8 cellular contexts compared by ENCODE assay signal in the genomic region with DNA sequence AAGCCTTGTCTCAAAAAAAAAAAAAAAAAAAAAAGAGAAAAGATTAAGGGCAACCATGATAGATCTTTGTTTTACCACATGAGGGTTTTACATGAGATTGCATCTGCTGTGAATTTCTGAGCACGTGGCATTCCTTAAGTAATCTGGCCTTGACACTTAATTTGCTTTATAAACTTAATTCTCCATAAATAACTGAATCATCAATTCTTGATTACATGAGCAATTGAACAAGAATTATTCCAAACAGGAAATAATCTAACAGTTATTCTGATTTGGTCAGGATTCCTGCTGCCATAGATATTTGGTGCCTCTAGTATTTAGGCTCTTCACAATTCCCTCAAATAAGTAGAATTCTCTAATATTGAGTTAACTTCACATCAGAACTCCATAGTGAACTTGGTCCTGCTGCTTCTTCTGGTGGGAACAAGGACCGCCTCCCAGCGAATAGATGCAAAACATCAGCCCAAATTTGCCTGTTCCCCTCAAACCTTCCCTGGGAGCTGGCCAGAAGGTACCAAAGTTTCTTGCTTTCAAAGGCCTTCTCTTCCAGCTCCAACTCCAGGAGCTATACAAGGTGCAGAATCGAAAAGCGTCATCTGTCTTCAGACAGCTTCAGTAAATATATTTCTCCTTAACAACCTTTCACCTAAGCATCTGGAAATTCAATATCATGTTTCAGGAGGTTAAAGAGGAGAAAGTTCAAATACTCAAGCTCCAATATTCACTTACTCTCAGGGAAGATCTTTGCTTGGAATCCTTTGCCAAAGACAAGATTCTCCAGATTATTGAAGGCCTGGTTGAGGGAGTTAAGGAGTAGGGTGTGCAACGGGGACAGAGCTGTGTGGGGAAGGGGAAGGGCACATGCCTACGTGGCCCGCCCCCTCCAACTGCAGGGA. TPM values are rescaled to one million over a fixed set of nuclear protein-coding genes. Genes with fewer than 3 reads are reported as not detected.
DNase-seq lines count a peak whose midpoint lies in the region; ATAC-seq and TF ChIP-seq lines count a peak whose summit lies in the region.

No MANE protein-coding gene starts in this region.

- peak overlapping the region; percentile 81 for H3K4me2 ChIP-seq in mammary epithelial cell (ENCODE audit: insufficient read depth, low read depth, low read length)

- WGBS in mammary epithelial cell (ENCODE audit: low coverage, missing lambda C conversion rate), result 48% methylated on average over 8 of the region's 8 CpGs

- dilution Hi-C loops in mammary epithelial cell (cut with HindIII; ENCODE audit: low sequenced_read_pairs), result no loop called here

- H3K9me3 ChIP-seq in HUES6 (ENCODE audit: control insufficient read depth, insufficient read depth, low read depth, low read length), result no peaks in the 10 kb centered on the region
- H3K9me3 ChIP-seq in mammary epithelial cell (replicated peaks; ENCODE audit: insufficient read depth, low read length), result no peaks in the 10 kb centered on the region

- peaks cover 32% of the 10 kb centered on the region for H3K4me1 Mint-ChIP-seq in mesothelial cell of epicardium

- peaks cover 26% of the 10 kb centered on the region for H3K79me2 ChIP-seq in mammary epithelial cell (ENCODE audit: insufficient read depth, low read length)

- no peak for DNase-seq in mammary epithelial cell
- peak in 1 of 2 experiments; percentile 48 for DNase-seq in mesothelial cell of epicardium (ENCODE audit: low spot score in 2 of 2, unreplicated experiment in 2 of 2)
- no peak for DNase-seq in stimulated activated naive CD4-positive, alpha-beta T cell treated with Interleukin-2 at 50 U/mL for 16 hours (lab: John Stamatoyannopoulos, UW)
- DNase-seq in D341Med (ENCODE audit: low spot score), result no peak
- no peak for DNase-seq in central memory CD4-positive, alpha-beta T cell
- no peak for DNase-seq in COLO668 (lab: John Stamatoyannopoulos, UW; ENCODE audit: unreplicated experiment)

- intact Hi-C loops in mammary epithelial cell (cut with micrococcal nuclease), result no loop called here

- H3K4me1 ChIP-seq in HUES6 (ENCODE audit: control insufficient read depth, insufficient read depth, low read length) (peaks cover 12% of the 10 kb centered on the region), mammary epithelial cell (ENCODE audit: insufficient read depth, low read length) (peaks cover 18% of the 10 kb centered on the region)

- peaks cover 11% of the 10 kb centered on the region for H3K27me3 Mint-ChIP-seq in mesothelial cell of epicardium (ENCODE audit: low read depth)

- no peak for TF ChIP-seq CTCF in mammary epithelial cell (conservative IDR thresholded peaks at IDR 0.05 in 1 of 2, IDR thresholded peaks at IDR 0.05 in 1 of 2; ENCODE audit: extremely low read depth in 1 of 2, insufficient read depth in 1 of 2, low read depth in 1 of 2, low read length in 2 of 2)
- no peak for TF ChIP-seq CTCF in mesothelial cell of epicardium (IDR thresholded peaks at IDR 0.05; ENCODE audit: unreplicated experiment)

- H3K4me3 ChIP-seq in HUES6 (ENCODE audit: low read depth, low read length) (peak overlapping the region; percentile 76), mammary epithelial cell (replicated peaks in 1 of 3; ENCODE audit: insufficient read depth in 1 of 3, low read depth in 2 of 3, low read length in 3 of 3) (peak overlapping the region; percentile 77 to 97 (median 96))

- no peaks in the 10 kb centered on the region for H4K20me1 ChIP-seq in mammary epithelial cell (ENCODE audit: insufficient read depth, low read length)

- no peaks in the 10 kb centered on the region for H3K9me3 Mint-ChIP-seq in mesothelial cell of epicardium

- in situ Hi-C loops in mammary epithelial cell (cut with MboI; ENCODE audit: low sequenced_read_pairs in 2 of 2), result no loop called here

- BruUV-seq in mammary epithelial cell (replicated peaks; lab: Mats Ljungman, UMichigan), result no TSS peak

- H3K27me3 ChIP-seq in HUES6 (ENCODE audit: control insufficient read depth, insufficient read depth, low read length), result no peaks in the 10 kb centered on the region
- H3K27me3 ChIP-seq in mammary epithelial cell (ENCODE audit: insufficient read depth, low read length), result no peaks in the 10 kb centered on the region

- H3K27ac ChIP-seq in HUES6 (ENCODE audit: low read depth, low read length) (peak overlapping the region; percentile 52; the same call in 1 of the 2 replicates), mammary epithelial cell (ENCODE audit: insufficient read depth, low read depth, low read length) (peak overlapping the region; percentile 63)

- H3K36me3 Mint-ChIP-seq in mesothelial cell of epicardium, result peaks cover 8% of the 10 kb centered on the region

- H3K9ac ChIP-seq in HUES6 (ENCODE audit: low read length) (peak overlapping the region; percentile 78), mammary epithelial cell (ENCODE audit: insufficient read depth, low read length) (peak overlapping the region; percentile 78)

- peak; percentile 15 for ATAC-seq in GM18867 (IDR thresholded peaks at IDR 0.05; ENCODE audit: unreplicated experiment)

- CTCF ChIA-PET in mammary epithelial cell (lab: Charles Lee; ENCODE audit: low non-redundant PET), result interaction anchor here (0.8 to 1.7 kb wide), 2 partner anchors 81 to 121 kb away, joined by 4 to 7 read pairs; a partner anchor contains a TSS

- peak overlapping the region; percentile 99 for H3K4me3 Mint-ChIP-seq in mesothelial cell of epicardium

- H2AFZ ChIP-seq in mammary epithelial cell (ENCODE audit: low read depth, low read length), result peak overlapping the region; percentile 93

- H3K36me3 ChIP-seq in HUES6 (ENCODE audit: control insufficient read depth, insufficient read depth, low read length), result peaks cover 20% of the 10 kb centered on the region
- H3K36me3 ChIP-seq in mammary epithelial cell (ENCODE audit: insufficient read depth, low read length), result peaks cover 14% of the 10 kb centered on the region

- peak overlapping the region; percentile 99 for H3K27ac Mint-ChIP-seq in mesothelial cell of epicardium

RNA-seq across cellular contexts. Expression of a gene that starts 1.0 kb away (rescaled TPM):
- total RNA-seq in mammary epithelial cell, result 100 to 1,000 TPM in 1 of 2 donors, 10 to 100 TPM in 1; 62.7 to 177 TPM
- polyA plus RNA-seq in mammary epithelial cell, result 188 TPM
- 164 TPM for polyA minus RNA-seq in mammary epithelial cell
- 120 to 143 TPM (median 123 TPM) in 3 replicates for total RNA-seq in mesothelial cell of epicardium

RNA-seq across cellular contexts. Expression of a gene that starts 1.6 kb away (rescaled TPM):
- total RNA-seq in mammary epithelial cell, result 1 to 10 TPM; 5.0 to 5.2 TPM
- 2.0 TPM for polyA plus RNA-seq in mammary epithelial cell
- 0.67 TPM for polyA minus RNA-seq in mammary epithelial cell
- total RNA-seq in mesothelial cell of epicardium, result 5.7 to 6.6 TPM (median 6.3 TPM) in 3 replicates

RNA-seq across cellular contexts. Expression of a gene that starts 31.8 kb away (rescaled TPM):
- total RNA-seq in mammary epithelial cell, result 10 to 100 TPM; 27.2 to 67.9 TPM
- 76.4 TPM for polyA plus RNA-seq in mammary epithelial cell
- 1.8 TPM for polyA minus RNA-seq in mammary epithelial cell
- 49.7 to 60.9 TPM (median 54.1 TPM) in 3 replicates for total RNA-seq in mesothelial cell of epicardium

RNA-seq across cellular contexts. Expression of a gene that starts 35.6 kb away (rescaled TPM):
- total RNA-seq in mammary epithelial cell, result 10 to 100 TPM; 14.8 to 28.0 TPM
- polyA plus RNA-seq in mammary epithelial cell, result 10.8 TPM
- polyA minus RNA-seq in mammary epithelial cell, result 18.1 TPM
- 53.1 to 57.9 TPM (median 54.0 TPM) in 3 replicates for total RNA-seq in mesothelial cell of epicardium

RNA-seq across cellular contexts. Expression of a gene that starts 36.4 kb away (rescaled TPM):
- total RNA-seq in mammary epithelial cell (10 to 100 TPM; 34.2 to 49.3 TPM), mesothelial cell of epicardium (33.9 to 35.7 TPM (median 33.9 TPM) in 3 replicates)
- 82.0 TPM for polyA plus RNA-seq in mammary epithelial cell
- 31.0 TPM for polyA minus RNA-seq in mammary epithelial cell
